Comparison of ENCODE assay signal across 18 cellular contexts in the genomic region with DNA sequence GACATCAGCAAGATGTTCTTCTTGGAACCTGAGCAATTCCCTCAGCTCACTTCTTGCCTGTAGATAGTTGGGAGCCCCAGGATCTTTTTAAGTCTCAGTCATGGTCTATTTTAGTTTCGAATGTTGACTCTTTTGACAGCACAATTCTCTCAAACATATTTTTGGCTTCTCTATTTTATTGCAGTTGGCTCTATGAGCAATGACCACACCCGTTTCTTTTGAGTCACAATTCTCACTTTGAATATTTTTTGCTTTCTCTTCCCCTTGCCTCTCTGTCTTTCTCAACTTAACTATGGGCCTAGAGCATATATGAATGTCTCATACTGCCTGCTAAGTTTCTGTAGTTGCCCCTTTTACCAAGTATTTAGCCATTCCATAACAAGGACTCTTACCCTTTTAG.
DNase-seq lines count a peak whose midpoint lies in the region; ATAC-seq, FAIRE-seq and TF ChIP-seq lines count a peak whose summit lies in the region.
"Had no signal": no experiment of that assay in that cellular context is flagged by ENCODE, and none has a peak within 500 bp of the region (broad histone marks: within the 10 kb centered on the region; RNA-seq: fewer than 3 reads in every experiment).

No MANE protein-coding gene starts in this region.

- peaks cover 0 to 8% (median 0%) of the 10 kb centered on the region in 12 donors for H3K4me1 ChIP-seq in heart left ventricle
- H3K4me1 ChIP-seq: uterus had no signal

- TF ChIP-seq POLR2A in heart left ventricle (IDR thresholded peaks at IDR 0.05): no peak

- DNase-seq in GM12864 (ENCODE audit: low read depth): peak; percentile 2
- DNase-seq in bronchial epithelial cell (ENCODE audit: low read depth): peak; percentile 28
- DNase-seq in NCI-H524 treated with DMSO at 0.1 percent for 48 hours (lab: John Stamatoyannopoulos, UW): no peak
- DNase-seq in heart left ventricle: no peak
- DNase-seq in cerebellar cortex (ENCODE audit: low spot score): no peak
- DNase-seq: activated naive CD4-positive, alpha-beta T cell treated with Interleukin-2 at 50 U/mL for 16 hours; DMS153; NCI-H2029; NCI-H774; SHP77; stimulated activated CD4-positive, alpha-beta T cell treated with anti-CD3 and anti-CD28 coated beads, Interleukin-2, amount 100 ng/mL, for 48 hours; uterus had no signal

- H3K4me3 ChIP-seq in GM12864 (ENCODE audit: low read depth, low read length) (no peak overlapping the region), bronchial epithelial cell (ENCODE audit: low read depth, low read length) (no peak overlapping the region), heart left ventricle (no peak overlapping the region)
- H3K4me3 ChIP-seq: uterus had no signal

- 57 to 65% (median 63%) methylated on average over 2 of the region's 2 CpGs for WGBS in heart left ventricle, 4 donors

- peak; percentile 47 for ATAC-seq in GM21576 (IDR thresholded peaks at IDR 0.05; ENCODE audit: unreplicated experiment)
- ATAC-seq in HG03095 (IDR thresholded peaks at IDR 0.05; ENCODE audit: unreplicated experiment): peak; percentile 88
- no peak for ATAC-seq in HG03108 (IDR thresholded peaks at IDR 0.05; ENCODE audit: unreplicated experiment)
- ATAC-seq in heart left ventricle: no peak
- ATAC-seq: stimulated activated memory B cell treated with anti-CD40 and anti-IgM and Interleukin-4, amounts not matched to agents 10 μg/mL and 1 μg/mL and 100 μg/mL, for 72 hours had no signal

- FAIRE-seq in bronchial epithelial cell (lab: Jason Lieb, UNC): no peak
- FAIRE-seq: TTC549 had no signal

- peaks cover 0 to 14% (median 0%) of the 10 kb centered on the region in 12 donors for H3K9me3 ChIP-seq in heart left ventricle
- H3K9me3 ChIP-seq: uterus had no signal

- H3K36me3 ChIP-seq in bronchial epithelial cell (ENCODE audit: control insufficient read depth, insufficient read depth, low read length) (no peaks in the 10 kb centered on the region), heart left ventricle (no peaks in the 10 kb centered on the region)
- H3K36me3 ChIP-seq: uterus had no signal

- TF ChIP-seq CTCF in GM12864 (IDR thresholded peaks at IDR 0.05; ENCODE audit: low read depth, low read length, missing control alignments): no peak
- no peak for TF ChIP-seq CTCF in bronchial epithelial cell (IDR thresholded peaks at IDR 0.05; ENCODE audit: insufficient read depth, low read length, severe bottlenecking)
- TF ChIP-seq CTCF in heart left ventricle (IDR thresholded peaks at IDR 0.05): no peak

- no peak overlapping the region for H3K27ac ChIP-seq in heart left ventricle
- H3K27ac ChIP-seq: KMS-11, uterus had no signal

- H3K27me3 ChIP-seq in bronchial epithelial cell (ENCODE audit: control insufficient read depth, insufficient read depth, low read length) (no peaks in the 10 kb centered on the region), heart left ventricle (no peaks in the 10 kb centered on the region)
- H3K27me3 ChIP-seq: uterus had no signal

- intact Hi-C loops in heart left ventricle (cut with DNase I): no loop called here

Comparison
In these comparisons a context has a peak if more than half of its experiments do, and no peak if none do; other contexts are left out.
1. DNase-seq: peak in GM12864 (single experiment) and bronchial epithelial cell (single experiment); none in NCI-H524 treated with DMSO at 0.1 percent for 48 hours (single experiment), heart left ventricle (0 of 5) and cerebellar cortex (single experiment).
2. ATAC-seq: peak in GM21576 (single experiment) and HG03095 (single experiment); none in HG03108 (single experiment) and heart left ventricle (0 of 4).